2 cellular contexts compared by ENCODE assay signal in the genomic region with DNA sequence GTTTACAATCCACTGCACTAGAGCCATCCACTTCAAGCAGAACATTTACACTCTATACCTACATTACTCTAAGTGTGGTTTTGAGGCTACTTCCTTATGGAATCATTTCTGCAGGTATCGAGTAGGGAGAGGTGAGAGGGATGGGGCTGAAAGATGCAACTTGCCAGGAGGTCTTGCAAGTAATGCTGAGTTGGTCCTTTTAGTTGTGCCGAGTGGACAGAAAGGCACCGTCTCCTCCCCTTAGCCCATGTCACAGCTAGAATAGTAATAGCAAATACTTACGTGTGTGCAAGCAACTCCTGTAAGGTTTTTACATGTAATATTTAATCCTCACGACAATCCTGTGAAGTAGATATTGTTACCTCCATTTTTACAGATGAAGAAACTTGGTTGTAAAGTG.
TF ChIP-seq lines count a peak whose summit lies in the region.

No MANE protein-coding gene starts in this region.

TF ChIP-seq in HepG2, 621 proteins besides CTCF, POLR2A, EP300 and RAD21:
- TF ChIP-seq ZNF33A (CRISPR knock-in tag; IDR thresholded peaks at IDR 0.05; ENCODE audit: borderline replicate concordance): no peak
- TF ChIP-seq, protein P1, sequence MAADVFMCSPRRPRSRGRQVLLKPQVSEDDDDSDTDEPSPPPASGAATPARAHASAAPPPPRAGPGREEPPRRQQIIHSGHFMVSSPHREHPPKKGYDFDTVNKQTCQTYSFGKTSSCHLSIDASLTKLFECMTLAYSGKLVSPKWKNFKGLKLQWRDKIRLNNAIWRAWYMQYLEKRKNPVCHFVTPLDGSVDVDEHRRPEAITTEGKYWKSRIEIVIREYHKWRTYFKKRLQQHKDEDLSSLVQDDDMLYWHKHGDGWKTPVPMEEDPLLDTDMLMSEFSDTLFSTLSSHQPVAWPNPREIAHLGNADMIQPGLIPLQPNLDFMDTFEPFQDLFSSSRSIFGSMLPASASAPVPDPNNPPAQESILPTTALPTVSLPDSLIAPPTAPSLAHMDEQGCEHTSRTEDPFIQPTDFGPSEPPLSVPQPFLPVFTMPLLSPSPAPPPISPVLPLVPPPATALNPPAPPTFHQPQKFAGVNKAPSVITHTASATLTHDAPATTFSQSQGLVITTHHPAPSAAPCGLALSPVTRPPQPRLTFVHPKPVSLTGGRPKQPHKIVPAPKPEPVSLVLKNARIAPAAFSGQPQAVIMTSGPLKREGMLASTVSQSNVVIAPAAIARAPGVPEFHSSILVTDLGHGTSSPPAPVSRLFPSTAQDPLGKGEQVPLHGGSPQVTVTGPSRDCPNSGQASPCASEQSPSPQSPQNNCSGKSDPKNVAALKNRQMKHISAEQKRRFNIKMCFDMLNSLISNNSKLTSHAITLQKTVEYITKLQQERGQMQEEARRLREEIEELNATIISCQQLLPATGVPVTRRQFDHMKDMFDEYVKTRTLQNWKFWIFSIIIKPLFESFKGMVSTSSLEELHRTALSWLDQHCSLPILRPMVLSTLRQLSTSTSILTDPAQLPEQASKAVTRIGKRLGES (CRISPR knock-in tag; IDR thresholded peaks at IDR 0.05; ENCODE audit: borderline replicate concordance): no peak
- TF ChIP-seq MAFK (conservative IDR thresholded peaks at IDR 0.05 in 1 of 2, IDR thresholded peaks at IDR 0.05 in 1 of 2; ENCODE audit: low read length in 2 of 2): peak; percentile 63 to 85
- TF ChIP-seq MAFF (IDR thresholded peaks at IDR 0.05; ENCODE audit: low read depth, low read length): peak; percentile 82
- TF ChIP-seq ZMAT3 (CRISPR knock-in tag; conservative IDR thresholded peaks at IDR 0.05): no peak

TF ChIP-seq in K562, 482 proteins besides CTCF, POLR2A, EP300 and RAD21:
- TF ChIP-seq MAFG (tag; conservative IDR thresholded peaks at IDR 0.05): peak; percentile 27; the same call in 1 of the 2 replicates
- TF ChIP-seq NFXL1 (CRISPR knock-in tag; IDR thresholded peaks at IDR 0.05): no peak
- TF ChIP-seq U2AF2 (optimal IDR thresholded peaks at IDR 0.05; ENCODE audit: low read depth, low read length): no peak
